ENCODE assay signal across 11 cellular contexts in genomic region chr10:101226888-101227736, GRCh38. TPM values are rescaled to one million over a fixed set of nuclear protein-coding genes. Genes with fewer than 3 reads are reported as not detected.
DNase-seq lines count a peak whose midpoint lies in the region; ATAC-seq, FAIRE-seq and TF ChIP-seq lines count a peak whose summit lies in the region.
"Had no signal": no experiment of that assay in that cellular context is flagged by ENCODE, and none has a peak within 500 bp of the region (broad histone marks: within the 10 kb centered on the region; RNA-seq: fewer than 3 reads in every experiment).

No MANE protein-coding gene starts in this region.

- dilution Hi-C loops in keratinocyte (cut with MboI; ENCODE audit: extremely low pct_ligation_motif_present, low sequenced_read_pairs), result no loop called here

- no peak for TF ChIP-seq CTCF in keratinocyte (optimal IDR thresholded peaks at IDR 0.05 in 1 of 3, IDR thresholded peaks at IDR 0.05 in 1 of 3, conservative IDR thresholded peaks at IDR 0.05 in 1 of 3; ENCODE audit: extremely low read depth in 1 of 3, insufficient read depth in 2 of 3, low read length in 3 of 3)

- H3K4me1 ChIP-seq in keratinocyte (ENCODE audit: control insufficient read depth, extremely low read depth, insufficient read depth, low read length), result peaks cover 26% of the 10 kb centered on the region

- no peak for ATAC-seq in activated CD4-positive, CD25-positive, alpha-beta regulatory T cell treated with anti-CD3 and anti-CD28 coated beads, Interleukin-2, amount 50 U/mL, for 24 hours
- peak; percentile 16 for ATAC-seq in activated T-helper 17 cell treated with anti-CD3 and anti-CD28 coated beads, Interleukin-2, amount 50 U/mL, for 72 hours (replicated peaks)
- no peak for ATAC-seq in stimulated activated effector memory CD8-positive, alpha-beta T cell treated with anti-CD3 and anti-CD28 coated beads, Interleukin-12 subunit alpha, Interleukin-12 subunit beta, amount 100 ng/mL, for 72 hours
- ATAC-seq in GM21529 (IDR thresholded peaks at IDR 0.05; ENCODE audit: unreplicated experiment), result no peak

- H3K27me3 Mint-ChIP-seq in activated T-helper 17 cell treated with anti-CD3 and anti-CD28 coated beads, Interleukin-2, amount 50 U/mL, for 72 hours, result peaks cover 56% of the 10 kb centered on the region

- no peaks in the 10 kb centered on the region for H3K9me3 Mint-ChIP-seq in activated T-helper 17 cell treated with anti-CD3 and anti-CD28 coated beads, Interleukin-2, amount 50 U/mL, for 72 hours
- H3K9me3 Mint-ChIP-seq in stimulated activated effector memory CD8-positive, alpha-beta T cell treated with anti-CD3 and anti-CD28 coated beads, Interleukin-12 subunit alpha, Interleukin-12 subunit beta, amount 100 ng/mL, for 72 hours, result no peaks in the 10 kb centered on the region

- H3K27ac Mint-ChIP-seq in activated T-helper 17 cell treated with anti-CD3 and anti-CD28 coated beads, Interleukin-2, amount 50 U/mL, for 72 hours, result no peak overlapping the region
- no peak overlapping the region for H3K27ac Mint-ChIP-seq in stimulated activated effector memory CD8-positive, alpha-beta T cell treated with anti-CD3 and anti-CD28 coated beads, Interleukin-12 subunit alpha, Interleukin-12 subunit beta, amount 100 ng/mL, for 72 hours

- no peak overlapping the region for H3K9ac ChIP-seq in keratinocyte (ENCODE audit: control insufficient read depth, extremely low read depth, insufficient read depth, low read length)

- H3K27ac ChIP-seq in keratinocyte (ENCODE audit: control insufficient read depth, insufficient read depth, low read length), result no peak overlapping the region
- H3K27ac ChIP-seq: VCaP had no signal

- peak overlapping the region; percentile 54 for H3K4me2 ChIP-seq in keratinocyte (ENCODE audit: control insufficient read depth, extremely low read depth, insufficient read depth, low read depth, low read length)

- DNase-seq in activated CD4-positive, CD25-positive, alpha-beta regulatory T cell treated with anti-CD3 and anti-CD28 coated beads, Interleukin-2, amount 50 U/mL, for 72 hours, result peak; percentile 36
- DNase-seq in keratinocyte (ENCODE audit: low read depth, low spot score), result no peak
- no peak for DNase-seq in stimulated activated effector memory CD8-positive, alpha-beta T cell treated with anti-CD3 and anti-CD28 coated beads, Interleukin-12 subunit alpha, Interleukin-12 subunit beta, amount 100 ng/mL, for 72 hours (ENCODE audit: low spot score in 2 of 2)
- no peak for DNase-seq in HuH-7.5 (ENCODE audit: low spot score)
- DNase-seq in HTR-8/SVneo (ENCODE audit: insufficient read length, low spot score), result no peak

- H3K36me3 Mint-ChIP-seq in activated T-helper 17 cell treated with anti-CD3 and anti-CD28 coated beads, Interleukin-2, amount 50 U/mL, for 72 hours (ENCODE audit: low read depth), result peaks cover 5% of the 10 kb centered on the region
- peaks cover 13% of the 10 kb centered on the region for H3K36me3 Mint-ChIP-seq in stimulated activated effector memory CD8-positive, alpha-beta T cell treated with anti-CD3 and anti-CD28 coated beads, Interleukin-12 subunit alpha, Interleukin-12 subunit beta, amount 100 ng/mL, for 72 hours

- H2AFZ ChIP-seq in keratinocyte (ENCODE audit: control insufficient read depth, low read length), result no peak overlapping the region

- no peaks in the 10 kb centered on the region for H3K9me3 ChIP-seq in keratinocyte (ENCODE audit: control insufficient read depth, low read depth, low read length)

- H3K79me2 ChIP-seq in keratinocyte (ENCODE audit: control insufficient read depth, insufficient read depth, low read length), result no peaks in the 10 kb centered on the region

- no peaks in the 10 kb centered on the region for H3K36me3 ChIP-seq in keratinocyte (ENCODE audit: control insufficient read depth in 2 of 2, extremely low read depth in 1 of 2, insufficient read depth in 2 of 2, low read length in 2 of 2)

- no peaks in the 10 kb centered on the region for H3K9me1 ChIP-seq in keratinocyte (ENCODE audit: control insufficient read depth, extremely low read depth, insufficient read depth, low read length)

- peak overlapping the region; percentile 68 for H3K4me3 Mint-ChIP-seq in activated T-helper 17 cell treated with anti-CD3 and anti-CD28 coated beads, Interleukin-2, amount 50 U/mL, for 72 hours
- H3K4me3 Mint-ChIP-seq in stimulated activated effector memory CD8-positive, alpha-beta T cell treated with anti-CD3 and anti-CD28 coated beads, Interleukin-12 subunit alpha, Interleukin-12 subunit beta, amount 100 ng/mL, for 72 hours, result peak overlapping the region; percentile 70

- H3K4me1 Mint-ChIP-seq in activated T-helper 17 cell treated with anti-CD3 and anti-CD28 coated beads, Interleukin-2, amount 50 U/mL, for 72 hours, result peaks cover 28% of the 10 kb centered on the region
- H3K4me1 Mint-ChIP-seq in stimulated activated effector memory CD8-positive, alpha-beta T cell treated with anti-CD3 and anti-CD28 coated beads, Interleukin-12 subunit alpha, Interleukin-12 subunit beta, amount 100 ng/mL, for 72 hours, result peaks cover 66% of the 10 kb centered on the region

- peaks cover 100% of the 10 kb centered on the region for H3K27me3 ChIP-seq in keratinocyte (ENCODE audit: control insufficient read depth, extremely low read depth, insufficient read depth, low read length)

- H3K4me3 ChIP-seq in keratinocyte (ENCODE audit: control insufficient read depth in 2 of 3, extremely low read depth in 1 of 3, insufficient read depth in 2 of 3, low read depth in 1 of 3, low read length in 3 of 3), result peak overlapping the region in 2 of 3 experiments; percentile 46 to 51

- FAIRE-seq in keratinocyte (lab: Jason Lieb, UNC) (no peak), HTR-8/SVneo (lab: Jason Lieb, UNC) (no peak)

- H4K20me1 ChIP-seq in keratinocyte (ENCODE audit: control insufficient read depth, extremely low read depth, insufficient read depth, low read length), result peaks cover 7% of the 10 kb centered on the region

RNA-seq across cellular contexts. Expression of gene LBX1, which starts 2.2 kb away (rescaled TPM):
- not detected for total RNA-seq in activated T-helper 17 cell treated with anti-CD3 and anti-CD28 coated beads, Interleukin-2, amount 50 U/mL, for 72 hours
- not detected in 3 replicates for polyA plus RNA-seq in keratinocyte
- polyA plus RNA-seq in keratinocyte (2011; ENCODE audit: low read depth), result not detected
- polyA plus RNA-seq in keratinocyte (2011; cell fraction: cytosol; rRNA removed), result not detected in 2 replicates
- not detected in 2 replicates for polyA plus RNA-seq in keratinocyte (2011; cell fraction: nucleus; rRNA removed)
- not detected in 2 replicates for polyA plus RNA-seq in keratinocyte (2012; ENCODE audit: low replicate concordance)
- polyA minus RNA-seq in keratinocyte, result not detected in 3 replicates
- polyA minus RNA-seq in keratinocyte (2011; cell fraction: cytosol; rRNA and poly(A)+ RNA removed), result not detected
- polyA minus RNA-seq in keratinocyte (2011; cell fraction: nucleus; rRNA and poly(A)+ RNA removed), result not detected in 2 replicates
- total RNA-seq: A673, pulmonary artery endothelial cell had no signal
